Comparison of ENCODE assay signal across 16 cellular contexts in genomic region chrX:70253377-70254062, GRCh38. TPM values are rescaled to one million over a fixed set of nuclear protein-coding genes. Genes with fewer than 3 reads are reported as not detected.
A peak's percentile ranks its signal among the peaks of the same experiment; 100 is the strongest.
DNase-seq lines count a peak whose midpoint lies in the region; ATAC-seq and TF ChIP-seq lines count a peak whose summit lies in the region.
"Had no signal": no experiment of that assay in that cellular context is flagged by ENCODE, and none has a peak within 500 bp of the region (broad histone marks: within the 10 kb centered on the region; RNA-seq: fewer than 3 reads in every experiment).

No MANE protein-coding gene starts in this region.

- H3K36me3 ChIP-seq in RWPE2 (ENCODE audit: low read depth): no peaks in the 10 kb centered on the region
- H3K36me3 ChIP-seq in brain microvascular endothelial cell (replicated peaks): no peaks in the 10 kb centered on the region
- H3K36me3 ChIP-seq: cardiac muscle cell, MG63, right atrium auricular region had no signal

- TF ChIP-seq CTCF in RWPE2 (IDR thresholded peaks at IDR 0.05; ENCODE audit: poor library complexity, severe bottlenecking) (no peak), brain microvascular endothelial cell (IDR thresholded peaks at IDR 0.05; ENCODE audit: low read depth, low read length, missing control alignments) (no peak)

- peaks cover 29% of the 10 kb centered on the region for H3K4me1 ChIP-seq in RWPE2 (ENCODE audit: insufficient read depth, poor library complexity, severe bottlenecking)
- no peaks in the 10 kb centered on the region for H3K4me1 ChIP-seq in right cardiac atrium (ENCODE audit: control insufficient read depth, insufficient read depth, low read length)
- H3K4me1 ChIP-seq: right atrium auricular region had no signal

- H3K27ac ChIP-seq in RWPE2 (ENCODE audit: poor library complexity, severe bottlenecking) (peak overlapping the region; percentile 88), brain microvascular endothelial cell (no peak overlapping the region), right cardiac atrium (ENCODE audit: low read length) (no peak overlapping the region)
- H3K27ac ChIP-seq: cardiac muscle cell, right atrium auricular region had no signal

- H3K4me3 ChIP-seq in RWPE2 (ENCODE audit: severe bottlenecking) (no peak overlapping the region), brain microvascular endothelial cell (ENCODE audit: low read depth, low read length) (no peak overlapping the region), right cardiac atrium (ENCODE audit: low read length) (no peak overlapping the region)
- H3K4me3 ChIP-seq: cardiac muscle cell, MG63, right atrium auricular region had no signal

- H3K9me3 ChIP-seq in RWPE2 (ENCODE audit: severe bottlenecking): no peaks in the 10 kb centered on the region
- no peaks in the 10 kb centered on the region for H3K9me3 ChIP-seq in right cardiac atrium (ENCODE audit: control insufficient read depth, low read length)
- H3K9me3 ChIP-seq: MG63, right atrium auricular region had no signal

- in situ Hi-C loops in brain microvascular endothelial cell (cut with HindIII; ENCODE audit: low pct_ligation_motif_present, low sequenced_read_pairs): no loop called here

- ATAC-seq in RWPE2 (ENCODE audit: low read depth) (peak; percentile 75), GM18505 (IDR thresholded peaks at IDR 0.05; ENCODE audit: unreplicated experiment) (no peak), right cardiac atrium (no peak)
- ATAC-seq: T-cell had no signal

- 91% methylated on average over 3 of the region's 3 CpGs for WGBS in right cardiac atrium

- intact Hi-C loops in right cardiac atrium (cut with DNase I): no loop called here

- DNase-seq in Daoy (ENCODE audit: low read depth) (peak; percentile 10), HK-2 (ENCODE audit: unreplicated experiment) (peak; percentile 33), RWPE2 (ENCODE audit: low spot score) (no peak), iris pigment epithelial cell (ENCODE audit: low read depth) (peak; percentile 7), brain microvascular endothelial cell (no peak), right cardiac atrium (no peak)
- DNase-seq: C1 segment of cervical spinal cord; MG63; NCI-H446; stimulated activated CD4-positive, alpha-beta T cell treated with anti-CD3 and anti-CD28 coated beads, Interleukin-4, amount 100 ng/mL, for 1 hour; T-cell had no signal

- H3K27me3 ChIP-seq in RWPE2 (ENCODE audit: insufficient read depth, poor library complexity, severe bottlenecking) (no peaks in the 10 kb centered on the region), brain microvascular endothelial cell (replicated peaks) (no peaks in the 10 kb centered on the region), right cardiac atrium (ENCODE audit: control insufficient read depth, insufficient read depth) (no peaks in the 10 kb centered on the region)
- H3K27me3 ChIP-seq: cardiac muscle cell, MG63, right atrium auricular region had no signal

- TF ChIP-seq POLR2A in GM18505 (IDR thresholded peaks at IDR 0.05; ENCODE audit: borderline replicate concordance, extremely low read depth, insufficient read depth, insufficient read length): no peak

RNA-seq across cellular contexts. Expression of gene P2RY4, which starts 6.5 kb away (rescaled TPM):
- not detected in 2 replicates for total RNA-seq in Daoy (2014; rRNA removed; shearing (Covaris generic))
- not detected for total RNA-seq in right cardiac atrium
- 0.05 TPM for polyA plus RNA-seq in right cardiac atrium
- total RNA-seq: frontal cortex, right atrium auricular region had no signal
- polyA plus RNA-seq: cardiac muscle cell had no signal

RNA-seq across cellular contexts. Expression of gene ARR3, which starts 14.6 kb away (rescaled TPM):
- total RNA-seq in Daoy (2014; rRNA removed; shearing (Covaris generic)): not detected in 2 replicates
- total RNA-seq in right cardiac atrium: not detected
- not detected for polyA plus RNA-seq in right cardiac atrium
- total RNA-seq: cardiac muscle cell, frontal cortex, right atrium auricular region, RPMI7951, T-cell had no signal

RNA-seq across cellular contexts. Expression of gene AWAT1, which starts 19.1 kb away (rescaled TPM):
- not detected in 2 replicates for total RNA-seq in Daoy (2014; rRNA removed; shearing (Covaris generic))
- not detected for total RNA-seq in right cardiac atrium
- not detected for polyA plus RNA-seq in right cardiac atrium
- total RNA-seq: cardiac muscle cell, frontal cortex, right atrium auricular region, RPMI7951, T-cell had no signal
- polyA plus RNA-seq: cardiac muscle cell had no signal

RNA-seq across cellular contexts. Expression of gene RAB41, which starts 28.5 kb away (rescaled TPM):
- not detected in 2 replicates for total RNA-seq in Daoy (2014; rRNA removed; shearing (Covaris generic))
- total RNA-seq in right cardiac atrium: not detected
- polyA plus RNA-seq in right cardiac atrium: not detected
- total RNA-seq: cardiac muscle cell, frontal cortex, right atrium auricular region, RPMI7951, T-cell had no signal

RNA-seq across cellular contexts. Expression of gene PDZD11, which starts 36.2 kb away (rescaled TPM):
- 45.1 and 50.5 TPM in 2 replicates for total RNA-seq in Daoy (2014; rRNA removed; shearing (Covaris generic))
- 10 to 100 TPM; 34.6 to 41.4 (median 40.4) TPM for total RNA-seq in right cardiac atrium
- 64.4 TPM for polyA plus RNA-seq in right cardiac atrium

Comparison
In these comparisons a context has a peak if more than half of its experiments do, and no peak if none do; other contexts are left out.
1. DNase-seq: peak in Daoy (single experiment), HK-2 (single experiment) and iris pigment epithelial cell (single experiment); none in RWPE2 (single experiment), brain microvascular endothelial cell (single experiment) and right cardiac atrium (0 of 3).